7 cellular contexts compared by ENCODE assay signal in genomic region chr1:178031856-178032320, GRCh38.
DNase-seq lines count a peak whose midpoint lies in the region; ATAC-seq and TF ChIP-seq lines count a peak whose summit lies in the region.

No MANE protein-coding gene starts in this region.

- no peak for TF ChIP-seq POLR2A in sigmoid colon (IDR thresholded peaks at IDR 0.05)

- intact Hi-C loops in ascending aorta (cut with DNase I) (loop anchor here (1.0 to 2.0 kb wide), 2 partner anchors 62 to 251 kb away; partner anchors contain the start of gene RASAL2), sigmoid colon (cut with DNase I) (loop anchor here (1.0 to 10.0 kb wide), 2 partner anchors 153 to 251 kb away; no protein-coding TSS in a partner anchor)

- H3K27me3 ChIP-seq in ascending aorta = no peaks in the 10 kb centered on the region
- no peaks in the 10 kb centered on the region for H3K27me3 ChIP-seq in sigmoid colon

- H3K27ac ChIP-seq in ascending aorta (no peak overlapping the region), sigmoid colon (no peak overlapping the region)

- H3K4me1 ChIP-seq in ascending aorta = no peaks in the 10 kb centered on the region
- H3K4me1 ChIP-seq in sigmoid colon = peaks cover 0 to 2% (median 0%) of the 10 kb centered on the region in 4 donors

- peak; percentile 94 for ATAC-seq in HG03469 (IDR thresholded peaks at IDR 0.05; ENCODE audit: unreplicated experiment)

- H3K9me3 ChIP-seq in ascending aorta = no peaks in the 10 kb centered on the region
- no peaks in the 10 kb centered on the region for H3K9me3 ChIP-seq in sigmoid colon

- H3K36me3 ChIP-seq in ascending aorta (no peaks in the 10 kb centered on the region), sigmoid colon (peaks cover 0 to 4% (median 0%) of the 10 kb centered on the region in 4 donors)

- DNase-seq in ELR (ENCODE audit: low read depth) = peak; percentile 87
- DNase-seq in GM20000 (ENCODE audit: low spot score) = peak; percentile 85
- DNase-seq in NCI-H526 (lab: John Stamatoyannopoulos, UW) = peak; percentile 89 to 96
- peak in 1 of 2 donors; percentile 94 for DNase-seq in ascending aorta (ENCODE audit: low spot score in 2 of 2)
- peak; percentile 75 to 79 for DNase-seq in hippocampal formation (lab: John Stamatoyannopoulos, UW)
- peak; percentile 95 for DNase-seq in sigmoid colon

- H3K4me3 ChIP-seq in ascending aorta (no peak overlapping the region), sigmoid colon (no peak overlapping the region)

- TF ChIP-seq CTCF in GM20000 (IDR thresholded peaks at IDR 0.05; ENCODE audit: extremely low read depth, missing control alignments) (peak; percentile 82), ascending aorta (IDR thresholded peaks at IDR 0.05) (peak; percentile 80 to 83 (median 80)), sigmoid colon (IDR thresholded peaks at IDR 0.05) (peak; percentile 59 to 77 (median 71))

- no peak for TF ChIP-seq EP300 in sigmoid colon (IDR thresholded peaks at IDR 0.05)
